Comparison of ENCODE assay signal across 2 cellular contexts in genomic region chr6:32413427-32414047, GRCh38.
TF ChIP-seq lines count a peak whose summit lies in the region.

No MANE protein-coding gene starts in this region.

TF ChIP-seq in GM12891, 5 proteins besides CTCF, POLR2A, EP300 and RAD21:
- no peak for TF ChIP-seq TAF1 (IDR thresholded peaks at IDR 0.05; ENCODE audit: low read depth, low read length)
- no peak for TF ChIP-seq PAX5 (IDR thresholded peaks at IDR 0.05; ENCODE audit: insufficient read depth, low read length, severe bottlenecking)
- no peak for TF ChIP-seq POLR2AphosphoS5 (IDR thresholded peaks at IDR 0.05; ENCODE audit: low read depth, low read length)
- TF ChIP-seq SPI1 (IDR thresholded peaks at IDR 0.05; ENCODE audit: low read depth, low read length), result no peak
- no peak for TF ChIP-seq POU2F2 (IDR thresholded peaks at IDR 0.05; ENCODE audit: low read depth, low read length)

TF ChIP-seq in GM12878, 131 proteins besides CTCF, POLR2A, EP300 and RAD21:
- TF ChIP-seq, protein P1, sequence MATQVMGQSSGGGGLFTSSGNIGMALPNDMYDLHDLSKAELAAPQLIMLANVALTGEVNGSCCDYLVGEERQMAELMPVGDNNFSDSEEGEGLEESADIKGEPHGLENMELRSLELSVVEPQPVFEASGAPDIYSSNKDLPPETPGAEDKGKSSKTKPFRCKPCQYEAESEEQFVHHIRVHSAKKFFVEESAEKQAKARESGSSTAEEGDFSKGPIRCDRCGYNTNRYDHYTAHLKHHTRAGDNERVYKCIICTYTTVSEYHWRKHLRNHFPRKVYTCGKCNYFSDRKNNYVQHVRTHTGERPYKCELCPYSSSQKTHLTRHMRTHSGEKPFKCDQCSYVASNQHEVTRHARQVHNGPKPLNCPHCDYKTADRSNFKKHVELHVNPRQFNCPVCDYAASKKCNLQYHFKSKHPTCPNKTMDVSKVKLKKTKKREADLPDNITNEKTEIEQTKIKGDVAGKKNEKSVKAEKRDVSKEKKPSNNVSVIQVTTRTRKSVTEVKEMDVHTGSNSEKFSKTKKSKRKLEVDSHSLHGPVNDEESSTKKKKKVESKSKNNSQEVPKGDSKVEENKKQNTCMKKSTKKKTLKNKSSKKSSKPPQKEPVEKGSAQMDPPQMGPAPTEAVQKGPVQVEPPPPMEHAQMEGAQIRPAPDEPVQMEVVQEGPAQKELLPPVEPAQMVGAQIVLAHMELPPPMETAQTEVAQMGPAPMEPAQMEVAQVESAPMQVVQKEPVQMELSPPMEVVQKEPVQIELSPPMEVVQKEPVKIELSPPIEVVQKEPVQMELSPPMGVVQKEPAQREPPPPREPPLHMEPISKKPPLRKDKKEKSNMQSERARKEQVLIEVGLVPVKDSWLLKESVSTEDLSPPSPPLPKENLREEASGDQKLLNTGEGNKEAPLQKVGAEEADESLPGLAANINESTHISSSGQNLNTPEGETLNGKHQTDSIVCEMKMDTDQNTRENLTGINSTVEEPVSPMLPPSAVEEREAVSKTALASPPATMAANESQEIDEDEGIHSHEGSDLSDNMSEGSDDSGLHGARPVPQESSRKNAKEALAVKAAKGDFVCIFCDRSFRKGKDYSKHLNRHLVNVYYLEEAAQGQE (IDR thresholded peaks at IDR 0.05; ENCODE audit: low read depth, low read length), result no peak
- no peak for TF ChIP-seq MAX (IDR thresholded peaks at IDR 0.05; ENCODE audit: low read depth, low read length)
- TF ChIP-seq KLF5 (IDR thresholded peaks at IDR 0.05; ENCODE audit: partially characterized antibody), result no peak
- 0 out of 4 replicates have a peak, but pooled peaks of 1 of the 2 experiments have one; percentile 4 for TF ChIP-seq BHLHE40 (IDR thresholded peaks at IDR 0.05; ENCODE audit: borderline replicate concordance in 1 of 2, low read depth in 2 of 2, low read length in 1 of 2)
- TF ChIP-seq MXI1 (IDR thresholded peaks at IDR 0.05; ENCODE audit: low read depth, low read length), result no peak
- TF ChIP-seq SMC3 (IDR thresholded peaks at IDR 0.05; ENCODE audit: borderline replicate concordance, low read length), result peak; percentile 98
- TF ChIP-seq CBFB (IDR thresholded peaks at IDR 0.05; ENCODE audit: low read depth), result no peak
- no peak for TF ChIP-seq RUNX3 (IDR thresholded peaks at IDR 0.05; ENCODE audit: low read length)
- TF ChIP-seq NR2C1 (IDR thresholded peaks at IDR 0.05), result no peak
- TF ChIP-seq MTA2 (IDR thresholded peaks at IDR 0.05; ENCODE audit: low read depth), result no peak
- no peak for TF ChIP-seq TARDBP (IDR thresholded peaks at IDR 0.05; ENCODE audit: borderline replicate concordance)
- TF ChIP-seq RFX5 (IDR thresholded peaks at IDR 0.05; ENCODE audit: low read depth, low read length), result 0 out of 2 replicates have a peak, but pooled peaks have one; percentile 43
- TF ChIP-seq, protein P2, sequence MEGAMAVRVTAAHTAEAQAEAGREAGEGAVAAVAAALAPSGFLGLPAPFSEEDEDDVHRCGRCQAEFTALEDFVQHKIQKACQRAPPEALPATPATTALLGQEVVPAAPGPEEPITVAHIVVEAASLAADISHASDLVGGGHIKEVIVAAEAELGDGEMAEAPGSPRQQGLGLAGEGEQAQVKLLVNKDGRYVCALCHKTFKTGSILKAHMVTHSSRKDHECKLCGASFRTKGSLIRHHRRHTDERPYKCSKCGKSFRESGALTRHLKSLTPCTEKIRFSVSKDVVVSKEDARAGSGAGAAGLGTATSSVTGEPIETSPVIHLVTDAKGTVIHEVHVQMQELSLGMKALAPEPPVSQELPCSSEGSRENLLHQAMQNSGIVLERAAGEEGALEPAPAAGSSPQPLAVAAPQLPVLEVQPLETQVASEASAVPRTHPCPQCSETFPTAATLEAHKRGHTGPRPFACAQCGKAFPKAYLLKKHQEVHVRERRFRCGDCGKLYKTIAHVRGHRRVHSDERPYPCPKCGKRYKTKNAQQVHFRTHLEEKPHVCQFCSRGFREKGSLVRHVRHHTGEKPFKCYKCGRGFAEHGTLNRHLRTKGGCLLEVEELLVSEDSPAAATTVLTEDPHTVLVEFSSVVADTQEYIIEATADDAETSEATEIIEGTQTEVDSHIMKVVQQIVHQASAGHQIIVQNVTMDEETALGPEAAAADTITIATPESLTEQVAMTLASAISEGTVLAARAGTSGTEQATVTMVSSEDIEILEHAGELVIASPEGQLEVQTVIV (IDR thresholded peaks at IDR 0.05; ENCODE audit: borderline replicate concordance, partially characterized antibody), result no peak
- 0 out of 2 replicates have a peak, but pooled peaks have one; percentile 40 for TF ChIP-seq IRF4 (IDR thresholded peaks at IDR 0.05; ENCODE audit: low read depth, low read length)
- TF ChIP-seq YY1 (IDR thresholded peaks at IDR 0.05; ENCODE audit: low read depth, low read length), result peak; percentile 73; the same call in 1 of the 2 replicates
- TF ChIP-seq TCF12 (IDR thresholded peaks at IDR 0.05; ENCODE audit: low read depth, low read length), result no peak
- TF ChIP-seq ZNF274 (IDR thresholded peaks at IDR 0.05; ENCODE audit: insufficient read depth, insufficient read length), result no peak
- TF ChIP-seq CREB1 (IDR thresholded peaks at IDR 0.05; ENCODE audit: low read depth), result no peak
- TF ChIP-seq LARP7 (IDR thresholded peaks at IDR 0.05), result peak; percentile 24; the same call in 1 of the 2 replicates
- TF ChIP-seq NFIC (IDR thresholded peaks at IDR 0.05; ENCODE audit: low read depth, low read length), result no peak
- TF ChIP-seq IKZF2 (IDR thresholded peaks at IDR 0.05), result peak in 1 of 2 experiments; percentile 10; a peak in 1 of 4 replicates
- TF ChIP-seq DPF2 (IDR thresholded peaks at IDR 0.05), result no peak
- 0 out of 2 replicates have a peak, but pooled peaks have one; percentile 18 for TF ChIP-seq SPI1 (IDR thresholded peaks at IDR 0.05; ENCODE audit: borderline replicate concordance, insufficient read depth, low read depth, low read length)
- TF ChIP-seq STAT1 (conservative IDR thresholded peaks at IDR 0.05), result peak; percentile 68; the same call in 1 of the 2 replicates
- TF ChIP-seq, protein P3, sequence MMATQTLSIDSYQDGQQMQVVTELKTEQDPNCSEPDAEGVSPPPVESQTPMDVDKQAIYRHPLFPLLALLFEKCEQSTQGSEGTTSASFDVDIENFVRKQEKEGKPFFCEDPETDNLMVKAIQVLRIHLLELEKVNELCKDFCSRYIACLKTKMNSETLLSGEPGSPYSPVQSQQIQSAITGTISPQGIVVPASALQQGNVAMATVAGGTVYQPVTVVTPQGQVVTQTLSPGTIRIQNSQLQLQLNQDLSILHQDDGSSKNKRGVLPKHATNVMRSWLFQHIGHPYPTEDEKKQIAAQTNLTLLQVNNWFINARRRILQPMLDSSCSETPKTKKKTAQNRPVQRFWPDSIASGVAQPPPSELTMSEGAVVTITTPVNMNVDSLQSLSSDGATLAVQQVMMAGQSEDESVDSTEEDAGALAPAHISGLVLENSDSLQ (IDR thresholded peaks at IDR 0.05), result peak; percentile 12; the same call in 1 of the 2 replicates
- TF ChIP-seq FOXM1 (IDR thresholded peaks at IDR 0.05; ENCODE audit: low read depth, low read length), result 0 out of 2 replicates have a peak, but pooled peaks have one; percentile 29
- no peak for TF ChIP-seq KDM1A (IDR thresholded peaks at IDR 0.05; ENCODE audit: borderline replicate concordance)
- TF ChIP-seq POU2F2 (IDR thresholded peaks at IDR 0.05; ENCODE audit: borderline replicate concordance, low read depth, low read length), result no peak
- TF ChIP-seq, protein P4, sequence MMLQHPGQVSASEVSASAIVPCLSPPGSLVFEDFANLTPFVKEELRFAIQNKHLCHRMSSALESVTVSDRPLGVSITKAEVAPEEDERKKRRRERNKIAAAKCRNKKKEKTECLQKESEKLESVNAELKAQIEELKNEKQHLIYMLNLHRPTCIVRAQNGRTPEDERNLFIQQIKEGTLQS (IDR thresholded peaks at IDR 0.05; ENCODE audit: borderline replicate concordance, extremely low read depth, low read depth, low read length), result peak; percentile 18; the same call in 1 of the 2 replicates
- 0 out of 2 replicates have a peak, but pooled peaks have one; percentile 21 for TF ChIP-seq NR2F1 (conservative IDR thresholded peaks at IDR 0.05)
- no peak for TF ChIP-seq ZNF622 (IDR thresholded peaks at IDR 0.05)
- no peak for TF ChIP-seq BMI1 (IDR thresholded peaks at IDR 0.05; ENCODE audit: borderline replicate concordance)
- TF ChIP-seq RAD51 (IDR thresholded peaks at IDR 0.05), result no peak
